Comparison of ENCODE assay signal across 13 cellular contexts in the genomic region with DNA sequence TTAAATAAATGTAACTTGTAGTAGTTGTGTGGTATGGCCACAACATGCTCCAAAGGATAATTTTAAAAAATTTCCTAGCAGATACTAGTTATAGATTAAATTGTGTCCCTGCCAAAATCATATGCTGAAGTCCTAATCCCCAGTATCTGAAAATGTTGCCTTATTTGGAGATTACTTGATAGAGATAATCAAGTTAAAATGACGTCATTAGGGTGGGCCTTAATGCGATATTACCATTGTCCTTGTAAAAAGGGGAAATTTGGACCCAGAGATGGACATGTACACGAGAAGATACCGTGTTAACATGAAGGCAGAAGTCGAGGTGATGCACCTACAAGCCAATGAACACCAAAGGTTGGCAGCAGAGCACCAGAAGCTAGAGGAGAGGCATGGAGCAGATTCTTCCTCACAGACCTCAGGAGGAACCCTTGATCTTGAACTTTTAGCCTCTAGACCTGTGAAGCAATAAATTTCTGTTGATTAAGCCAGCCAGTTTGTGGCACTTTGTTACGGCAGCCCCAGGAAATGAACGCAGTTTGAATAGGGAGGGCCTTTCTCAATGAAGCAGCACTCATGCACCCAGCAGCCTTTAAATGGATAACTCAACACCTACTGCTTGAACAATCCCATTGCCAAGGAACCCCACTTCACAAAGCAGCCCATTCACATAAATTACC.
"Had no signal": no experiment of that assay in that cellular context is flagged by ENCODE, and none has a peak within 500 bp of the region (broad histone marks: within the 10 kb centered on the region; RNA-seq: fewer than 3 reads in every experiment).

No MANE protein-coding gene starts in this region.

- H3K9me3 Mint-ChIP-seq: activated naive CD4-positive, alpha-beta T cell treated with anti-CD3 and anti-CD28 coated beads, Interleukin-2, amount 10 ng/mL, durations not matched to agents 7 days and 5 days; naive B cell; T-cell had no signal

- H3K27ac Mint-ChIP-seq: activated CD8-positive, alpha-beta memory T cell treated with anti-CD3 and anti-CD28 coated beads, Interleukin-2, amount 10 ng/mL, durations not matched to agents 7 days and 5 days; activated naive CD4-positive, alpha-beta T cell treated with anti-CD3 and anti-CD28 coated beads, Interleukin-2, amount 10 ng/mL, durations not matched to agents 7 days and 5 days; naive B cell; T-cell had no signal

- H3K27me3 Mint-ChIP-seq: activated CD8-positive, alpha-beta memory T cell treated with anti-CD3 and anti-CD28 coated beads, Interleukin-2, amount 10 ng/mL, durations not matched to agents 7 days and 5 days; activated naive CD4-positive, alpha-beta T cell treated with anti-CD3 and anti-CD28 coated beads, Interleukin-2, amount 10 ng/mL, durations not matched to agents 7 days and 5 days; naive B cell; T-cell had no signal

- ATAC-seq: activated CD8-positive, alpha-beta memory T cell treated with anti-CD3 and anti-CD28 coated beads, Interleukin-2, amount 10 ng/mL, durations not matched to agents 7 days and 5 days; left lobe of liver; T-cell had no signal

- H3K9me3 ChIP-seq: suprapubic skin had no signal

- H3K36me3 Mint-ChIP-seq: activated CD8-positive, alpha-beta memory T cell treated with anti-CD3 and anti-CD28 coated beads, Interleukin-2, amount 10 ng/mL, durations not matched to agents 7 days and 5 days; naive B cell had no signal

- H3K27me3 ChIP-seq: suprapubic skin had no signal

- H3K27ac ChIP-seq: suprapubic skin had no signal

- H3K4me3 ChIP-seq: suprapubic skin had no signal

- DNase-seq: activated CD4-positive, CD25-positive, alpha-beta regulatory T cell treated with anti-CD3 and anti-CD28 coated beads, Interleukin-2, amount 50 U/mL, for 72 hours; activated CD8-positive, alpha-beta memory T cell treated with anti-CD3 and anti-CD28 coated beads, Interleukin-2, amount 10 ng/mL, durations not matched to agents 7 days and 5 days; activated naive CD4-positive, alpha-beta T cell treated with anti-CD3 and anti-CD28 coated beads, Interleukin-2, amount 10 ng/mL, durations not matched to agents 7 days and 5 days; activated T-cell treated with anti-CD3 and anti-CD28 coated beads, Interleukin-2, amount 50 U/mL, for 1 hour; naive B cell; stimulated activated CD4-positive, alpha-beta T cell treated with anti-CD3 and anti-CD28 coated beads, Interleukin-15, amount 100 ng/mL, for 24 hours; stimulated activated CD4-positive, alpha-beta T cell treated with anti-CD3 and anti-CD28 coated beads, Interleukin-4, amount 100 ng/mL, for 1 hour; stimulated activated naive CD4-positive, alpha-beta T cell; T-cell; T1000; trophoblast cell had no signal

- H3K36me3 ChIP-seq: suprapubic skin had no signal

- H3K4me3 Mint-ChIP-seq: activated CD8-positive, alpha-beta memory T cell treated with anti-CD3 and anti-CD28 coated beads, Interleukin-2, amount 10 ng/mL, durations not matched to agents 7 days and 5 days; activated naive CD4-positive, alpha-beta T cell treated with anti-CD3 and anti-CD28 coated beads, Interleukin-2, amount 10 ng/mL, durations not matched to agents 7 days and 5 days; naive B cell; T-cell had no signal
